Comparison of ENCODE assay signal across 9 cellular contexts in genomic region chr2:47345584-47345913, GRCh38. TPM values are rescaled to one million over a fixed set of nuclear protein-coding genes. Genes with fewer than 3 reads are reported as not detected.
DNase-seq lines count a peak whose midpoint lies in the region; ATAC-seq and TF ChIP-seq lines count a peak whose summit lies in the region.
"Had no signal": no experiment of that assay in that cellular context is flagged by ENCODE, and none has a peak within 500 bp of the region (broad histone marks: within the 10 kb centered on the region; RNA-seq: fewer than 3 reads in every experiment).

No MANE protein-coding gene starts in this region.

- H4K8ac ChIP-seq in trophoblast cell (ENCODE audit: low read depth, low read length): peak overlapping the region; percentile 84

- no peak overlapping the region for H3K23ac ChIP-seq in trophoblast cell (ENCODE audit: low read length)

- ATAC-seq in GM18517 (IDR thresholded peaks at IDR 0.05; ENCODE audit: unreplicated experiment): no peak
- ATAC-seq in stimulated activated naive CD8-positive, alpha-beta T cell treated with anti-CD3 and anti-CD28 coated beads, Interleukin-15, Interleukin-2, amounts not matched to agents 100 U/mL and 50 U/mL, for 24 hours: no peak

- no peaks in the 10 kb centered on the region for H3K79me2 ChIP-seq in trophoblast cell (ENCODE audit: control insufficient read depth, insufficient read depth, low read length, poor library complexity)

- H2BK120ac ChIP-seq in trophoblast cell (ENCODE audit: insufficient read depth, low read length, poor library complexity): peak overlapping the region; percentile 40

- no peaks in the 10 kb centered on the region for H3K27me3 ChIP-seq in esophagus squamous epithelium
- H3K27me3 ChIP-seq in trophoblast cell (ENCODE audit: insufficient read depth, low read length): no peaks in the 10 kb centered on the region

- H3K4me3 ChIP-seq in esophagus squamous epithelium (peak overlapping the region in 3 of 4 donors; percentile 23 to 53 (median 24)), trophoblast cell (ENCODE audit: low read depth, low read length) (no peak overlapping the region)

- no peak overlapping the region for H4K12ac ChIP-seq in trophoblast cell (ENCODE audit: low read depth, low read length)

- peak overlapping the region; percentile 67 for H3K4me2 ChIP-seq in trophoblast cell (ENCODE audit: low read length)

- no peak for TF ChIP-seq CTCF in esophagus squamous epithelium (IDR thresholded peaks at IDR 0.05)

- DNase-seq in COR-L47 (lab: John Stamatoyannopoulos, UW) (peak; percentile 42), NCI-H748 (lab: John Stamatoyannopoulos, UW; ENCODE audit: unreplicated experiment) (peak; percentile 77), esophagus squamous epithelium (lab: John Stamatoyannopoulos, UW) (no peak), trophoblast cell (no peak), AML-193 (lab: John Stamatoyannopoulos, UW) (no peak)
- DNase-seq in activated CD8-positive, alpha-beta memory T cell treated with anti-CD3 and anti-CD28 coated beads, Interleukin-2, amount 50 U/mL, for 4 hours: no peak
- no peak for DNase-seq in stimulated activated naive CD8-positive, alpha-beta T cell treated with anti-CD3 and anti-CD28 coated beads, Interleukin-15, Interleukin-2, amounts not matched to agents 100 U/mL and 50 U/mL, for 24 hours
- DNase-seq: activated CD4-positive, alpha-beta T cell treated with anti-CD3 and anti-CD28 coated beads, Interleukin-2, amount 50 U/mL, for 4 hours had no signal

- peak overlapping the region in 3 of 4 donors; percentile 59 to 66 (median 60) for H3K27ac ChIP-seq in esophagus squamous epithelium
- peak overlapping the region; percentile 74 for H3K27ac ChIP-seq in trophoblast cell (ENCODE audit: low read depth, low read length)

- no peak overlapping the region for H3K18ac ChIP-seq in trophoblast cell (ENCODE audit: low read length)

- WGBS in esophagus squamous epithelium, 2 donors: 20 to 29% methylated on average over 4 of the region's 4 CpGs
- no CpG with 5 or more reads among the region's 4 CpGs for whole genome bisulfite sequencing in trophoblast cell (ENCODE audit: extremely low coverage, insufficient coverage, insufficient read length)

- TF ChIP-seq POLR2A in esophagus squamous epithelium (IDR thresholded peaks at IDR 0.05): no peak

- H3K79me1 ChIP-seq in trophoblast cell (ENCODE audit: low read length): peaks cover 10% of the 10 kb centered on the region

- no peak overlapping the region for H3K4ac ChIP-seq in trophoblast cell (ENCODE audit: low read depth, low read length)

- peak overlapping the region; percentile 71 for H3K14ac ChIP-seq in trophoblast cell (ENCODE audit: low read length)

- no peak overlapping the region for H3K9ac ChIP-seq in trophoblast cell (ENCODE audit: low read length)

- intact Hi-C loops in esophagus squamous epithelium (cut with DNase I): no loop called here

- H4K91ac ChIP-seq in trophoblast cell (ENCODE audit: low read depth, low read length): peak overlapping the region; percentile 86

- H3K4me1 ChIP-seq in esophagus squamous epithelium (peaks cover 11 to 22% (median 13%) of the 10 kb centered on the region in 3 donors), trophoblast cell (ENCODE audit: control insufficient read depth in 1 of 2, insufficient read depth in 2 of 2, low read length in 2 of 2) (peaks cover 9 to 13% of the 10 kb centered on the region in 2 experiments)

- H3K36me3 ChIP-seq in esophagus squamous epithelium (no peaks in the 10 kb centered on the region), trophoblast cell (ENCODE audit: control insufficient read depth in 1 of 2, insufficient read depth in 2 of 2, low read length in 2 of 2) (no peaks in the 10 kb centered on the region)

- peak overlapping the region; percentile 89 for H2BK5ac ChIP-seq in trophoblast cell (ENCODE audit: low read depth, low read length, poor library complexity)

- H2AFZ ChIP-seq in trophoblast cell (ENCODE audit: insufficient read depth, low read length, poor library complexity): no peak overlapping the region

- no peak overlapping the region for H2BK12ac ChIP-seq in trophoblast cell (ENCODE audit: low read length)

- H3K9me3 ChIP-seq in esophagus squamous epithelium (no peaks in the 10 kb centered on the region), trophoblast cell (ENCODE audit: insufficient read depth, low read depth, low read length) (no peaks in the 10 kb centered on the region)

- H2AK5ac ChIP-seq in trophoblast cell (ENCODE audit: low read length): no peak overlapping the region

RNA-seq across cellular contexts. Expression of gene EPCAM, which starts 23.6 kb away (rescaled TPM):
- total RNA-seq in esophagus squamous epithelium: 10 to 100 TPM in 2 of 4 donors, 1 to 10 TPM in 2; 5.7 to 16.0 (median 10.2) TPM
- polyA plus RNA-seq in trophoblast cell (2013): 144 and 148 TPM in 2 replicates

RNA-seq across cellular contexts. Expression of gene MSH2, which starts 57.4 kb away (rescaled TPM):
- 10 to 100 TPM in 3 of 4 donors, 1 to 10 TPM in 1; 8.3 to 14.4 (median 12.3) TPM for total RNA-seq in esophagus squamous epithelium
- polyA plus RNA-seq in trophoblast cell (2013): 21.9 and 23.8 TPM in 2 replicates

Comparison
In these comparisons a context has a peak if more than half of its experiments do, and no peak if none do; other contexts are left out.
1. DNase-seq: peak in COR-L47 (single experiment) and NCI-H748 (single experiment); none in esophagus squamous epithelium (single experiment), trophoblast cell (0 of 2), AML-193 (0 of 2), activated CD8-positive, alpha-beta memory T cell treated with anti-CD3 and anti-CD28 coated beads, Interleukin-2, amount 50 U/mL, for 4 hours (single experiment) and stimulated activated naive CD8-positive, alpha-beta T cell treated with anti-CD3 and anti-CD28 coated beads, Interleukin-15, Interleukin-2, amounts not matched to agents 100 U/mL and 50 U/mL, for 24 hours (single experiment).